30 cellular contexts compared by ENCODE assay signal in genomic region chr20:63275825-63276224, GRCh38. TPM values are rescaled to one million over a fixed set of nuclear protein-coding genes. Genes with fewer than 3 reads are reported as not detected.
"Had no signal": no experiment of that assay in that cellular context is flagged by ENCODE, and none has a peak within 500 bp of the region (broad histone marks: within the 10 kb centered on the region; RNA-seq: fewer than 3 reads in every experiment).

No MANE protein-coding gene starts in this region.

- FAIRE-seq: keratinocyte had no signal

- DNase-seq: colonic mucosa; effector CD8-positive, alpha-beta T cell; endodermal cell; foreskin fibroblast; gastrocnemius medialis; head of caudate nucleus; left ventricle myocardium superior; lower lobe of right lung; naive B cell; nucleus accumbens; sigmoid colon; stimulated activated CD4-positive, alpha-beta T cell treated with anti-CD3 and anti-CD28 coated beads, Interleukin-2, amount 100 ng/mL, for 24 hours; stimulated activated CD4-positive, alpha-beta T cell treated with anti-CD3 and anti-CD28 coated beads, Interleukin-4, amount 100 ng/mL, for 24 hours; stimulated activated naive CD8-positive, alpha-beta T cell treated with anti-CD3 and anti-CD28 coated beads, Interleukin-15, Interleukin-2, amounts not matched to agents 100 U/mL and 50 U/mL, for 24 hours; substantia nigra; testis; tibial artery had no signal

- H3K27ac ChIP-seq: colonic mucosa, epithelial cell of prostate, gastrocnemius medialis, lower lobe of right lung, prostate gland, right atrium auricular region, sigmoid colon, testis, tibial artery, vagina had no signal

- H3K27me3 ChIP-seq: colonic mucosa, gastrocnemius medialis, right atrium auricular region, sigmoid colon, testis, tibial artery, vagina had no signal

- H3K9me3 ChIP-seq: colonic mucosa, gastrocnemius medialis, lower lobe of right lung, prostate gland, right atrium auricular region, sigmoid colon, testis, tibial artery, vagina had no signal

- H3K4me1 ChIP-seq: prostate gland had no signal

- ATAC-seq: esophagus mucosa; gastrocnemius medialis; left ventricle myocardium superior; lower lobe of right lung; natural killer cell treated with Interleukin-12 subunit alpha and Interleukin-12 subunit beta and Interleukin-15 and Interleukin-18, amount 100 ng/mL, for 72 hours; stimulated activated memory B cell treated with anti-CD40 and anti-IgM and Interleukin-4, amounts not matched to agents 10 μg/mL and 1 μg/mL and 100 μg/mL, for 72 hours; stimulated activated naive CD8-positive, alpha-beta T cell treated with anti-CD3 and anti-CD28 coated beads, Interleukin-15, Interleukin-2, amounts not matched to agents 100 U/mL and 50 U/mL, for 24 hours had no signal

- H3K4me3 ChIP-seq: colonic mucosa, gastrocnemius medialis, lower lobe of right lung, prostate gland, right atrium auricular region, sigmoid colon, testis, tibial artery, vagina had no signal

RNA-seq across cellular contexts. Expression of gene COL20A1, which starts 17.2 kb away (rescaled TPM):
- total RNA-seq: colonic mucosa; esophagus mucosa; glomerular endothelial cell; left ventricle myocardium superior; lower lobe of right lung; mononuclear cell; natural killer cell treated with Interleukin-12 subunit alpha and Interleukin-12 subunit beta and Interleukin-15 and Interleukin-18, amount 100 ng/mL, for 72 hours; osteocyte; right atrium auricular region; sigmoid colon; ureter; vagina had no signal
- polyA plus RNA-seq: keratinocyte had no signal

RNA-seq across cellular contexts. Expression of gene NKAIN4, which starts 21.6 kb away (rescaled TPM):
- total RNA-seq: esophagus mucosa; gastrocnemius medialis; left ventricle myocardium superior; lower lobe of right lung; mononuclear cell; natural killer cell treated with Interleukin-12 subunit alpha and Interleukin-12 subunit beta and Interleukin-15 and Interleukin-18, amount 100 ng/mL, for 72 hours; right atrium auricular region; ureter; vagina had no signal
- polyA plus RNA-seq: keratinocyte had no signal

RNA-seq across cellular contexts. Expression of gene BIRC7, which starts 40.1 kb away (rescaled TPM):
- total RNA-seq: colonic mucosa; endodermal cell; esophagus mucosa; gastrocnemius medialis; left ventricle myocardium superior; natural killer cell treated with Interleukin-12 subunit alpha and Interleukin-12 subunit beta and Interleukin-15 and Interleukin-18, amount 100 ng/mL, for 72 hours; osteocyte; prostate gland; right atrium auricular region; skeletal muscle tissue had no signal
- polyA plus RNA-seq: keratinocyte had no signal
